In the genomic region with DNA sequence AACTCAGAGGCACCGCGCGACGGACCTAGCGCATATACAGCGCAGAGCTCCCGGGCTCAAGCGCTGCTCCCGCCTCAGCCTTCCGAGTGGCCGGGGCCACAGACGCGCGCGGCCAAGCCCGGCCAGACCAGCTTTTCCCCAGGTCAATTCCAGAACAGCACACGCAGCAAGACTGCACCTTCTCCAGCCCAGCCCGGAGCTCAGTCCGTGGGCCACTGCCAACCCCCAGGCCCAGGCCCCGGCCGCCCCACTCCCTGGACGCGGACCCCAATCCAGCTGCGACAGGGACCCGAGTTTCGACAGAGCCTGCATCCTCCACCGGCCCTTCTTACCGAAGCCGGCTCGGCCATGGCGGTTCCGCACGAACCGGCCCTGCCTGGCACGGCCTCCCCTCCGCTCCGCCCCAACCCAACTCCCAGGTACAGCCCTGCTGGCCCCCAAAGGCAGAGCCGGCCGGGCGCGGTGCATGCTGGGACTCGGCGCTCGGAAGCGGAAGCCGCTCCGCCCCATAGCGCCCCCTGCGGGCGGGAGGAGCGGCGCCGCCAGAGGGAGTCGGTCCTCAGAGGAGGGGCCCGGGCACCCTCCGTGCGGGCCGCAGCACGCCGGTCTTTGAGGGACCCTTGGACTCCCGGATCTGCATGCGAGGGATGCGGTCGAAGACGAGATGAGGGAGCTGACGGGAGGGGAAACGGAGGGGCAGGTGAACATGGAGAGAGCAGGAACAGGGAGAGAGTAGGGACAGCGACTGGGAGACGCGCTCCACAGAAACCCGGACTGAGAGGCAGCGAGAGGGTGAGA, we compare ENCODE assay signal across 1 cellular context.
A peak's percentile ranks its signal among the peaks of the same experiment; 100 is the strongest.
TF ChIP-seq lines count a peak whose summit lies in the region.

A gene with protein sequence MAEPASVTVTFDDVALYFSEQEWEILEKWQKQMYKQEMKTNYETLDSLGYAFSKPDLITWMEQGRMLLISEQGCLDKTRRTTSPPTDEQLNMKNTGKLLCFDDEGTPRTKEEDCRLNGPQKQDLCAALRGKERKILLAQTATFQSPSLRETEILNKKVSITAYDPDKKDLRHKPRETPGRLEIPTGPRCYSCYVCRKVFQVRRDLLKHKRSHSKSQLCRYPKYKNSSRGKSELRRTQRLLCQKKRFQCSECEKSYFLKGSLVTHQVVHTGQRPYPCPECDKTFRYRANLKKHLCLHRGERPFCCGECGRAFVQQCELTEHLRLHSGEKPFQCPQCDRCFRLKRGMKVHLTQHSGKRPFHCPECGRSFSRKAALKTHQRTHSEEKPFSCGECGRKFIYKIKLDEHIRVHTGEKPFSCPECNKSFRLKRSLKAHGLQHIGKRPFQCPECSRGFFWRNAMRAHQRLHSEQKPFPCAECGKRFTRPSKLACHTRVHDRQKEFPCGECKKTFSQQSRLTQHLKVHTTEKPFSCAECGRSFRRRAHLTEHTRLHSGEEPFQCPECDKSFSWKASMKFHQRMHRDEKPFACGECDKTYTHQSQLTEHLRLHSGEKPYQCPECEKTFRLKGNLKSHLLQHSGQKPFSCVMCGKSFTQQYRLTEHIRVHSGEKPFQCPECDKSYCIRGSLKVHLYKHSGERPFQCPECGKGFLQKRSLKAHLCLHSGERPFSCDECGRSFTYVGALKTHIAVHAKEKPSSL (minus strand): TSS at position 461 of the 798 bp plus-strand sequence. CDS start 111 bp downstream, at position 350.

TF ChIP-seq in IMR-90, 13 proteins besides CTCF, POLR2A, EP300 and RAD21 (continued from another document):
- TF ChIP-seq, protein P1, sequence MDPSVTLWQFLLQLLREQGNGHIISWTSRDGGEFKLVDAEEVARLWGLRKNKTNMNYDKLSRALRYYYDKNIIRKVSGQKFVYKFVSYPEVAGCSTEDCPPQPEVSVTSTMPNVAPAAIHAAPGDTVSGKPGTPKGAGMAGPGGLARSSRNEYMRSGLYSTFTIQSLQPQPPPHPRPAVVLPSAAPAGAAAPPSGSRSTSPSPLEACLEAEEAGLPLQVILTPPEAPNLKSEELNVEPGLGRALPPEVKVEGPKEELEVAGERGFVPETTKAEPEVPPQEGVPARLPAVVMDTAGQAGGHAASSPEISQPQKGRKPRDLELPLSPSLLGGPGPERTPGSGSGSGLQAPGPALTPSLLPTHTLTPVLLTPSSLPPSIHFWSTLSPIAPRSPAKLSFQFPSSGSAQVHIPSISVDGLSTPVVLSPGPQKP (IDR thresholded peaks at IDR 0.05; ENCODE audit: borderline replicate concordance, low read depth, low read length) = no peak
- TF ChIP-seq MXI1 (IDR thresholded peaks at IDR 0.05; ENCODE audit: borderline replicate concordance, low read depth, low read length) = peak; percentile 28; the same call in 1 of the 2 replicates
- TF ChIP-seq CHD1 (IDR thresholded peaks at IDR 0.05; ENCODE audit: low read depth, low read length) = no peak
- peak; percentile 90 for TF ChIP-seq MAZ (IDR thresholded peaks at IDR 0.05; ENCODE audit: borderline replicate concordance, low read depth, low read length)
